Comparison of ENCODE assay signal across 1 cellular context in the genomic region with DNA sequence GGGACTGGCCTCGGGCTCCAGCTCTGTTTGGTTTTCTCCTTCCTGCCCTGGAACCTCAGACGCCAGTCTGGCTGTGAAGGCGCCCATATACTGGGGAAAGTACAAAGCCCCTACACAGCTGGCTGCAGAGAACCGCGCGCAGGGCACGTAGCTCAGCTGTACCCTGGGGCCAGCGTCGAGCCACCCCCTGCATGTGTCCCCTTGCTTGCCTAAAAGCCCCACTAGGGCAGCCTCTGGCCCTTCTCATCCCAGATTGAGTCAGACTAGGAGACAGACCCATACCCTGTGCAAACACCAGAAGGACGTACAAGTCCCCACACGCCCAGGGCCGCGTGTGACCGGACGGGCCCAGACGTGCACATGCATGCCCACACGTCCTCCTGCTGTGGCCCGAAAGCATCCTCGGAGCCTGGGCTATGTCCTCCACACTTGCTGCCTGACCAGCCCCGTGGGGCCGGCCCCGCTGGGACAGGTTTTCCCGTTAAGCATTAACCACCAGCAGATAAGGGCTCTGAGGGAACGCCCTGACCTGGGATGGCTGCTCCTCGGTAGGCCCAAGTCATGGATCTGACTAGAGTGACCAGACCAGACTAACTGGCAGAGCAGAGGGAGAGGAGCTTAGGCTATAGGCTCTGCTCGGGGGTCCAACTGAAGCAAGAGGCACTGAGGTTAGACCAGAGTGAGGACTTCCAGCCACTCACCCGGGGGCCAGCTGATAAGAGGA.
A peak's percentile ranks its signal among the peaks of the same experiment; 100 is the strongest.
TF ChIP-seq lines count a peak whose summit lies in the region.

No MANE protein-coding gene starts in this region.

TF ChIP-seq in HepG2, 621 proteins besides CTCF, POLR2A, EP300 and RAD21 (continued from another document and continues in another):
- TF ChIP-seq, protein P1, sequence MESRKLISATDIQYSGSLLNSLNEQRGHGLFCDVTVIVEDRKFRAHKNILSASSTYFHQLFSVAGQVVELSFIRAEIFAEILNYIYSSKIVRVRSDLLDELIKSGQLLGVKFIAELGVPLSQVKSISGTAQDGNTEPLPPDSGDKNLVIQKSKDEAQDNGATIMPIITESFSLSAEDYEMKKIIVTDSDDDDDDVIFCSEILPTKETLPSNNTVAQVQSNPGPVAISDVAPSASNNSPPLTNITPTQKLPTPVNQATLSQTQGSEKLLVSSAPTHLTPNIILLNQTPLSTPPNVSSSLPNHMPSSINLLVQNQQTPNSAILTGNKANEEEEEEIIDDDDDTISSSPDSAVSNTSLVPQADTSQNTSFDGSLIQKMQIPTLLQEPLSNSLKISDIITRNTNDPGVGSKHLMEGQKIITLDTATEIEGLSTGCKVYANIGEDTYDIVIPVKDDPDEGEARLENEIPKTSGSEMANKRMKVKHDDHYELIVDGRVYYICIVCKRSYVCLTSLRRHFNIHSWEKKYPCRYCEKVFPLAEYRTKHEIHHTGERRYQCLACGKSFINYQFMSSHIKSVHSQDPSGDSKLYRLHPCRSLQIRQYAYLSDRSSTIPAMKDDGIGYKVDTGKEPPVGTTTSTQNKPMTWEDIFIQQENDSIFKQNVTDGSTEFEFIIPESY (CRISPR knock-in tag; IDR thresholded peaks at IDR 0.05): no peak
- TF ChIP-seq ZNF558 (CRISPR knock-in tag; IDR thresholded peaks at IDR 0.05; ENCODE audit: borderline replicate concordance) (no peak), TAF15 (IDR thresholded peaks at IDR 0.05; ENCODE audit: low read depth, low read length, poor library complexity, severe bottlenecking) (no peak), ZNF670 (CRISPR knock-in tag; IDR thresholded peaks at IDR 0.05; ENCODE audit: borderline replicate concordance) (peak; percentile 61; the same call in 1 of the 2 replicates), ZFYVE20 (CRISPR knock-in tag; IDR thresholded peaks at IDR 0.05; ENCODE audit: borderline replicate concordance, low read depth) (no peak), HNRNPUL1 (IDR thresholded peaks at IDR 0.05; ENCODE audit: low read depth, low read length) (no peak), TEAD2 (CRISPR knock-in tag; IDR thresholded peaks at IDR 0.05) (no peak), YEATS2 (CRISPR knock-in tag; IDR thresholded peaks at IDR 0.05; ENCODE audit: borderline replicate concordance) (no peak; the same call in 1 of the 2 replicates), ZNF790 (CRISPR knock-in tag; IDR thresholded peaks at IDR 0.05; ENCODE audit: borderline replicate concordance) (peak; percentile 91; the same call in 1 of the 2 replicates), NFE2 (CRISPR knock-in tag; IDR thresholded peaks at IDR 0.05) (no peak), NCOA2 (CRISPR knock-in tag; IDR thresholded peaks at IDR 0.05) (peak; percentile 53), MAF1 (CRISPR knock-in tag; IDR thresholded peaks at IDR 0.05; ENCODE audit: borderline replicate concordance) (no peak), ZNF549 (CRISPR knock-in tag; IDR thresholded peaks at IDR 0.05) (no peak), AGO2 (optimal IDR thresholded peaks at IDR 0.05; ENCODE audit: low read depth, low read length) (no peak), NFE2L2 (IDR thresholded peaks at IDR 0.05; ENCODE audit: low read length) (no peak), ZFP36L1 (CRISPR knock-in tag; IDR thresholded peaks at IDR 0.05) (peak; percentile 85), ZC3H4 (CRISPR knock-in tag; IDR thresholded peaks at IDR 0.05; ENCODE audit: borderline replicate concordance) (0 out of 2 replicates have a peak, but pooled peaks have one; percentile 57), ZNF644 (CRISPR knock-in tag; IDR thresholded peaks at IDR 0.05; ENCODE audit: low read depth) (no peak), SP140L (CRISPR knock-in tag; IDR thresholded peaks at IDR 0.05; ENCODE audit: borderline replicate concordance) (0 out of 2 replicates have a peak, but pooled peaks have one; percentile 57), ZSCAN21 (CRISPR knock-in tag; IDR thresholded peaks at IDR 0.05; ENCODE audit: borderline replicate concordance) (peak; percentile 90), ZNF564 (CRISPR knock-in tag; IDR thresholded peaks at IDR 0.05) (peak; percentile 63; the same call in 1 of the 2 replicates), ZNF101 (CRISPR knock-in tag; IDR thresholded peaks at IDR 0.05; ENCODE audit: borderline replicate concordance, low read depth) (no peak), PAWR (CRISPR knock-in tag; IDR thresholded peaks at IDR 0.05; ENCODE audit: borderline replicate concordance) (no peak), TCF7 (IDR thresholded peaks at IDR 0.05; ENCODE audit: low read depth) (no peak), MYC (CRISPR knock-in tag; IDR thresholded peaks at IDR 0.05; ENCODE audit: borderline replicate concordance) (peak; percentile 92), FLYWCH1 (CRISPR knock-in tag; IDR thresholded peaks at IDR 0.05) (peak; percentile 53; the same call in 1 of the 2 replicates), RNF2 (conservative IDR thresholded peaks at IDR 0.05; ENCODE audit: low read depth) (peak; percentile 79; the same call in 1 of the 2 replicates), ZNF530 (CRISPR knock-in tag; IDR thresholded peaks at IDR 0.05; ENCODE audit: low read depth) (no peak), SP4 (CRISPR knock-in tag; IDR thresholded peaks at IDR 0.05) (0 out of 2 replicates have a peak, but pooled peaks have one; percentile 63)
- TF ChIP-seq, protein P2, sequence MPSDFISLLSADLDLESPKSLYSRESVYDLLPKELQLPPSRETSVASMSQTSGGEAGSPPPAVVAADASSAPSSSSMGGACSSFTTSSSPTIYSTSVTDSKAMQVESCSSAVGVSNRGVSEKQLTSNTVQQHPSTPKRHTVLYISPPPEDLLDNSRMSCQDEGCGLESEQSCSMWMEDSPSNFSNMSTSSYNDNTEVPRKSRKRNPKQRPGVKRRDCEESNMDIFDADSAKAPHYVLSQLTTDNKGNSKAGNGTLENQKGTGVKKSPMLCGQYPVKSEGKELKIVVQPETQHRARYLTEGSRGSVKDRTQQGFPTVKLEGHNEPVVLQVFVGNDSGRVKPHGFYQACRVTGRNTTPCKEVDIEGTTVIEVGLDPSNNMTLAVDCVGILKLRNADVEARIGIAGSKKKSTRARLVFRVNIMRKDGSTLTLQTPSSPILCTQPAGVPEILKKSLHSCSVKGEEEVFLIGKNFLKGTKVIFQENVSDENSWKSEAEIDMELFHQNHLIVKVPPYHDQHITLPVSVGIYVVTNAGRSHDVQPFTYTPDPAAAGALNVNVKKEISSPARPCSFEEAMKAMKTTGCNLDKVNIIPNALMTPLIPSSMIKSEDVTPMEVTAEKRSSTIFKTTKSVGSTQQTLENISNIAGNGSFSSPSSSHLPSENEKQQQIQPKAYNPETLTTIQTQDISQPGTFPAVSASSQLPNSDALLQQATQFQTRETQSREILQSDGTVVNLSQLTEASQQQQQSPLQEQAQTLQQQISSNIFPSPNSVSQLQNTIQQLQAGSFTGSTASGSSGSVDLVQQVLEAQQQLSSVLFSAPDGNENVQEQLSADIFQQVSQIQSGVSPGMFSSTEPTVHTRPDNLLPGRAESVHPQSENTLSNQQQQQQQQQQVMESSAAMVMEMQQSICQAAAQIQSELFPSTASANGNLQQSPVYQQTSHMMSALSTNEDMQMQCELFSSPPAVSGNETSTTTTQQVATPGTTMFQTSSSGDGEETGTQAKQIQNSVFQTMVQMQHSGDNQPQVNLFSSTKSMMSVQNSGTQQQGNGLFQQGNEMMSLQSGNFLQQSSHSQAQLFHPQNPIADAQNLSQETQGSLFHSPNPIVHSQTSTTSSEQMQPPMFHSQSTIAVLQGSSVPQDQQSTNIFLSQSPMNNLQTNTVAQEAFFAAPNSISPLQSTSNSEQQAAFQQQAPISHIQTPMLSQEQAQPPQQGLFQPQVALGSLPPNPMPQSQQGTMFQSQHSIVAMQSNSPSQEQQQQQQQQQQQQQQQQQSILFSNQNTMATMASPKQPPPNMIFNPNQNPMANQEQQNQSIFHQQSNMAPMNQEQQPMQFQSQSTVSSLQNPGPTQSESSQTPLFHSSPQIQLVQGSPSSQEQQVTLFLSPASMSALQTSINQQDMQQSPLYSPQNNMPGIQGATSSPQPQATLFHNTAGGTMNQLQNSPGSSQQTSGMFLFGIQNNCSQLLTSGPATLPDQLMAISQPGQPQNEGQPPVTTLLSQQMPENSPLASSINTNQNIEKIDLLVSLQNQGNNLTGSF (CRISPR knock-in tag; IDR thresholded peaks at IDR 0.05): no peak
- TF ChIP-seq, protein P3, sequence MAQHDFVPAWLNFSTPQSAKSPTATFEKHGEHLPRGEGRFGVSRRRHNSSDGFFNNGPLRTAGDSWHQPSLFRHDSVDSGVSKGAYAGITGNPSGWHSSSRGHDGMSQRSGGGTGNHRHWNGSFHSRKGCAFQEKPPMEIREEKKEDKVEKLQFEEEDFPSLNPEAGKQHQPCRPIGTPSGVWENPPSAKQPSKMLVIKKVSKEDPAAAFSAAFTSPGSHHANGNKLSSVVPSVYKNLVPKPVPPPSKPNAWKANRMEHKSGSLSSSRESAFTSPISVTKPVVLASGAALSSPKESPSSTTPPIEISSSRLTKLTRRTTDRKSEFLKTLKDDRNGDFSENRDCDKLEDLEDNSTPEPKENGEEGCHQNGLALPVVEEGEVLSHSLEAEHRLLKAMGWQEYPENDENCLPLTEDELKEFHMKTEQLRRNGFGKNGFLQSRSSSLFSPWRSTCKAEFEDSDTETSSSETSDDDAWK (CRISPR knock-in tag; IDR thresholded peaks at IDR 0.05): no peak
- TF ChIP-seq, protein P4, sequence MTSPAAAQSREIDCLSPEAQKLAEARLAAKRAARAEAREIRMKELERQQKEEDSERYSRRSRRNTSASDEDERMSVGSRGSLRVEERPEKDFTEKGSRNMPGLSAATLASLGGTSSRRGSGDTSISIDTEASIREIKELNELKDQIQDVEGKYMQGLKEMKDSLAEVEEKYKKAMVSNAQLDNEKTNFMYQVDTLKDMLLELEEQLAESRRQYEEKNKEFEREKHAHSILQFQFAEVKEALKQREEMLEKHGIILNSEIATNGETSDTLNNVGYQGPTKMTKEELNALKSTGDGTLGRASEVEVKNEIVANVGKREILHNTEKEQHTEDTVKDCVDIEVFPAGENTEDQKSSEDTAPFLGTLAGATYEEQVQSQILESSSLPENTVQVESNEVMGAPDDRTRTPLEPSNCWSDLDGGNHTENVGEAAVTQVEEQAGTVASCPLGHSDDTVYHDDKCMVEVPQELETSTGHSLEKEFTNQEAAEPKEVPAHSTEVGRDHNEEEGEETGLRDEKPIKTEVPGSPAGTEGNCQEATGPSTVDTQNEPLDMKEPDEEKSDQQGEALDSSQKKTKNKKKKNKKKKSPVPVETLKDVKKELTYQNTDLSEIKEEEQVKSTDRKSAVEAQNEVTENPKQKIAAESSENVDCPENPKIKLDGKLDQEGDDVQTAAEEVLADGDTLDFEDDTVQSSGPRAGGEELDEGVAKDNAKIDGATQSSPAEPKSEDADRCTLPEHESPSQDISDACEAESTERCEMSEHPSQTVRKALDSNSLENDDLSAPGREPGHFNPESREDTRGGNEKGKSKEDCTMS (CRISPR knock-in tag; conservative IDR thresholded peaks at IDR 0.05): no peak
- TF ChIP-seq, protein P5, sequence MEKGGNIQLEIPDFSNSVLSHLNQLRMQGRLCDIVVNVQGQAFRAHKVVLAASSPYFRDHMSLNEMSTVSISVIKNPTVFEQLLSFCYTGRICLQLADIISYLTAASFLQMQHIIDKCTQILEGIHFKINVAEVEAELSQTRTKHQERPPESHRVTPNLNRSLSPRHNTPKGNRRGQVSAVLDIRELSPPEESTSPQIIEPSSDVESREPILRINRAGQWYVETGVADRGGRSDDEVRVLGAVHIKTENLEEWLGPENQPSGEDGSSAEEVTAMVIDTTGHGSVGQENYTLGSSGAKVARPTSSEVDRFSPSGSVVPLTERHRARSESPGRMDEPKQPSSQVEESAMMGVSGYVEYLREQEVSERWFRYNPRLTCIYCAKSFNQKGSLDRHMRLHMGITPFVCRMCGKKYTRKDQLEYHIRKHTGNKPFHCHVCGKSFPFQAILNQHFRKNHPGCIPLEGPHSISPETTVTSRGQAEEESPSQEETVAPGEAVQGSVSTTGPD (CRISPR knock-in tag; IDR thresholded peaks at IDR 0.05): no peak
- TF ChIP-seq, protein P6, sequence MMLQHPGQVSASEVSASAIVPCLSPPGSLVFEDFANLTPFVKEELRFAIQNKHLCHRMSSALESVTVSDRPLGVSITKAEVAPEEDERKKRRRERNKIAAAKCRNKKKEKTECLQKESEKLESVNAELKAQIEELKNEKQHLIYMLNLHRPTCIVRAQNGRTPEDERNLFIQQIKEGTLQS (CRISPR knock-in tag; IDR thresholded peaks at IDR 0.05): no peak
- TF ChIP-seq, protein P7, sequence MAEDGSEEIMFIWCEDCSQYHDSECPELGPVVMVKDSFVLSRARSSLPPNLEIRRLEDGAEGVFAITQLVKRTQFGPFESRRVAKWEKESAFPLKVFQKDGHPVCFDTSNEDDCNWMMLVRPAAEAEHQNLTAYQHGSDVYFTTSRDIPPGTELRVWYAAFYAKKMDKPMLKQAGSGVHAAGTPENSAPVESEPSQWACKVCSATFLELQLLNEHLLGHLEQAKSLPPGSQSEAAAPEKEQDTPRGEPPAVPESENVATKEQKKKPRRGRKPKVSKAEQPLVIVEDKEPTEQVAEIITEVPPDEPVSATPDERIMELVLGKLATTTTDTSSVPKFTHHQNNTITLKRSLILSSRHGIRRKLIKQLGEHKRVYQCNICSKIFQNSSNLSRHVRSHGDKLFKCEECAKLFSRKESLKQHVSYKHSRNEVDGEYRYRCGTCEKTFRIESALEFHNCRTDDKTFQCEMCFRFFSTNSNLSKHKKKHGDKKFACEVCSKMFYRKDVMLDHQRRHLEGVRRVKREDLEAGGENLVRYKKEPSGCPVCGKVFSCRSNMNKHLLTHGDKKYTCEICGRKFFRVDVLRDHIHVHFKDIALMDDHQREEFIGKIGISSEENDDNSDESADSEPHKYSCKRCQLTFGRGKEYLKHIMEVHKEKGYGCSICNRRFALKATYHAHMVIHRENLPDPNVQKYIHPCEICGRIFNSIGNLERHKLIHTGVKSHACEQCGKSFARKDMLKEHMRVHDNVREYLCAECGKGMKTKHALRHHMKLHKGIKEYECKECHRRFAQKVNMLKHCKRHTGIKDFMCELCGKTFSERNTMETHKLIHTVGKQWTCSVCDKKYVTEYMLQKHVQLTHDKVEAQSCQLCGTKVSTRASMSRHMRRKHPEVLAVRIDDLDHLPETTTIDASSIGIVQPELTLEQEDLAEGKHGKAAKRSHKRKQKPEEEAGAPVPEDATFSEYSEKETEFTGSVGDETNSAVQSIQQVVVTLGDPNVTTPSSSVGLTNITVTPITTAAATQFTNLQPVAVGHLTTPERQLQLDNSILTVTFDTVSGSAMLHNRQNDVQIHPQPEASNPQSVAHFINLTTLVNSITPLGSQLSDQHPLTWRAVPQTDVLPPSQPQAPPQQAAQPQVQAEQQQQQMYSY (CRISPR knock-in tag; IDR thresholded peaks at IDR 0.05): no peak; the same call in 1 of the 2 replicates
- TF ChIP-seq, protein P8, sequence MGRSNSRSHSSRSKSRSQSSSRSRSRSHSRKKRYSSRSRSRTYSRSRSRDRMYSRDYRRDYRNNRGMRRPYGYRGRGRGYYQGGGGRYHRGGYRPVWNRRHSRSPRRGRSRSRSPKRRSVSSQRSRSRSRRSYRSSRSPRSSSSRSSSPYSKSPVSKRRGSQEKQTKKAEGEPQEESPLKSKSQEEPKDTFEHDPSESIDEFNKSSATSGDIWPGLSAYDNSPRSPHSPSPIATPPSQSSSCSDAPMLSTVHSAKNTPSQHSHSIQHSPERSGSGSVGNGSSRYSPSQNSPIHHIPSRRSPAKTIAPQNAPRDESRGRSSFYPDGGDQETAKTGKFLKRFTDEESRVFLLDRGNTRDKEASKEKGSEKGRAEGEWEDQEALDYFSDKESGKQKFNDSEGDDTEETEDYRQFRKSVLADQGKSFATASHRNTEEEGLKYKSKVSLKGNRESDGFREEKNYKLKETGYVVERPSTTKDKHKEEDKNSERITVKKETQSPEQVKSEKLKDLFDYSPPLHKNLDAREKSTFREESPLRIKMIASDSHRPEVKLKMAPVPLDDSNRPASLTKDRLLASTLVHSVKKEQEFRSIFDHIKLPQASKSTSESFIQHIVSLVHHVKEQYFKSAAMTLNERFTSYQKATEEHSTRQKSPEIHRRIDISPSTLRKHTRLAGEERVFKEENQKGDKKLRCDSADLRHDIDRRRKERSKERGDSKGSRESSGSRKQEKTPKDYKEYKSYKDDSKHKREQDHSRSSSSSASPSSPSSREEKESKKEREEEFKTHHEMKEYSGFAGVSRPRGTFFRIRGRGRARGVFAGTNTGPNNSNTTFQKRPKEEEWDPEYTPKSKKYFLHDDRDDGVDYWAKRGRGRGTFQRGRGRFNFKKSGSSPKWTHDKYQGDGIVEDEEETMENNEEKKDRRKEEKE (IDR thresholded peaks at IDR 0.05): no peak
